ENCODE assay signal across 26 cellular contexts in the genomic region with DNA sequence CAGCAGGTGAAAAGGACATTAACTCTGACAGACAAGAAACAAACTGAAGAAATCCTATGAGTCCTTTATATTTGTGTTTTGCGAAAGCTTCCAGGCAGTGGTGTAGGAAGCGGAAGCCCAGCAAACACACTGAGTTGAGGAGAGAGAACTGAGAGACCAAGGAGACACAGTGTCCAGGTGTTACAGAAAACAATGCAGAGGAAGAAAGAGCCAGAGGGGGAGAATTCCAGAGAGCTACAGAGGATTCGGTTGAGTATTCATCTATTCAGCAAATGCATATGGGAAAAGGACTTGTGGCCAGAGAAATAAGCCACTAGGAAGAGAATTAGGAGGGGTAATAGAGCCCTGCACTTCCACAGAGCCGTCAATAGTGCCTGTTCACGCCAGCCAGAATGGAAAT.
A peak's percentile ranks its signal among the peaks of the same experiment; 100 is the strongest.
DNase-seq lines count a peak whose midpoint lies in the region; ATAC-seq, FAIRE-seq and TF ChIP-seq lines count a peak whose summit lies in the region.
"Had no signal": no experiment of that assay in that cellular context is flagged by ENCODE, and none has a peak within 500 bp of the region (broad histone marks: within the 10 kb centered on the region; RNA-seq: fewer than 3 reads in every experiment).

No MANE protein-coding gene starts in this region.

- no peaks in the 10 kb centered on the region for H3K36me3 Mint-ChIP-seq in WTC11
- H3K36me3 Mint-ChIP-seq in stimulated activated memory B cell treated with anti-CD40 and anti-IgM and Interleukin-4, amounts not matched to agents 10 μg/mL and 1 μg/mL and 100 μg/mL, for 72 hours = no peaks in the 10 kb centered on the region
- H3K36me3 Mint-ChIP-seq: CD14-positive monocyte; CD8-positive, alpha-beta memory T cell had no signal

- no peak overlapping the region for H3K4me3 Mint-ChIP-seq in WTC11
- H3K4me3 Mint-ChIP-seq in stimulated activated memory B cell treated with anti-CD40 and anti-IgM and Interleukin-4, amounts not matched to agents 10 μg/mL and 1 μg/mL and 100 μg/mL, for 72 hours = no peak overlapping the region
- H3K4me3 Mint-ChIP-seq: CD14-positive monocyte; CD4-positive, alpha-beta T cell; CD8-positive, alpha-beta memory T cell had no signal

- peak overlapping the region; percentile 50 for H3K27ac Mint-ChIP-seq in WTC11
- H3K27ac Mint-ChIP-seq in stimulated activated memory B cell treated with anti-CD40 and anti-IgM and Interleukin-4, amounts not matched to agents 10 μg/mL and 1 μg/mL and 100 μg/mL, for 72 hours = no peak overlapping the region
- H3K27ac Mint-ChIP-seq: CD14-positive monocyte; CD4-positive, alpha-beta T cell; CD8-positive, alpha-beta memory T cell had no signal

- no peak for DNase-seq in H54 (ENCODE audit: insufficient read length, low spot score)
- DNase-seq in WTC11 (ENCODE audit: low spot score) = no peak
- peak; percentile 9 for DNase-seq in iPS DF 19.7 (ENCODE audit: low read depth, low spot score)
- DNase-seq in dermis blood vessel endothelial cell = no peak
- DNase-seq in NCI-H524 treated with DMSO at 0.1 percent for 48 hours (lab: John Stamatoyannopoulos, UW) = no peak
- DNase-seq in HAP-1 (ENCODE audit: low spot score in 2 of 2) = no peak
- DNase-seq: 8988T; ACHN; AML-193; BE2C; CD4-positive, alpha-beta T cell; CD8-positive, alpha-beta memory T cell; DMS 273 treated with DMSO at 0.1 percent for 48 hours; DMS79; EL; GDM1; GOT3 had no signal

- FAIRE-seq in H54 (lab: Jason Lieb, UNC) = peak; percentile 60
- FAIRE-seq: A549, D721Med, GM12891, GM18507 had no signal

- H3K36me3 ChIP-seq in HAP-1 (replicated peaks) = no peaks in the 10 kb centered on the region
- H3K36me3 ChIP-seq: BE2C; BLaER1 treated with 17β-estradiol and CSF1 and Interleukin-3, amounts not matched to agents 10 nM and 100 nM had no signal

- H3K4me3 ChIP-seq in HAP-1 = no peak overlapping the region
- H3K4me3 ChIP-seq: A549; BLaER1 treated with 17β-estradiol and CSF1 and Interleukin-3, amounts not matched to agents 10 nM and 100 nM had no signal

- TF ChIP-seq CTCF in WTC11 (IDR thresholded peaks at IDR 0.05) = no peak

- POLR2A ChIA-PET in WTC11 (lab: Charles Lee) = no interaction called here

- peaks cover 39% of the 10 kb centered on the region for H3K4me1 Mint-ChIP-seq in WTC11
- no peaks in the 10 kb centered on the region for H3K4me1 Mint-ChIP-seq in stimulated activated memory B cell treated with anti-CD40 and anti-IgM and Interleukin-4, amounts not matched to agents 10 μg/mL and 1 μg/mL and 100 μg/mL, for 72 hours
- H3K4me1 Mint-ChIP-seq: CD14-positive monocyte; CD8-positive, alpha-beta memory T cell had no signal

- H3K4me1 ChIP-seq in HAP-1 = peaks cover 20% of the 10 kb centered on the region
- H3K4me1 ChIP-seq: A549, BE2C had no signal

- CTCF ChIA-PET in WTC11 (lab: Charles Lee) = no interaction called here

- H3K27me3 ChIP-seq in HAP-1 (ENCODE audit: low read depth) = no peaks in the 10 kb centered on the region
- H3K27me3 ChIP-seq: BE2C; BLaER1 treated with 17β-estradiol and CSF1 and Interleukin-3, amounts not matched to agents 10 nM and 100 nM had no signal

- 0 out of 2 replicates have a peak, but pooled peaks cover 3% of the 10 kb centered on the region for H3K9me3 Mint-ChIP-seq in WTC11
- H3K9me3 Mint-ChIP-seq in stimulated activated memory B cell treated with anti-CD40 and anti-IgM and Interleukin-4, amounts not matched to agents 10 μg/mL and 1 μg/mL and 100 μg/mL, for 72 hours = peaks cover 4% of the 10 kb centered on the region

- no peaks in the 10 kb centered on the region for H3K27me3 Mint-ChIP-seq in WTC11 (ENCODE audit: low read depth)
- H3K27me3 Mint-ChIP-seq in stimulated activated memory B cell treated with anti-CD40 and anti-IgM and Interleukin-4, amounts not matched to agents 10 μg/mL and 1 μg/mL and 100 μg/mL, for 72 hours = no peaks in the 10 kb centered on the region
- H3K27me3 Mint-ChIP-seq: CD4-positive, alpha-beta T cell had no signal

- ATAC-seq in WTC11 (peak; percentile 90), esophagus mucosa (no peak)
- ATAC-seq in stimulated activated memory B cell treated with anti-CD40 and anti-IgM and Interleukin-4, amounts not matched to agents 10 μg/mL and 1 μg/mL and 100 μg/mL, for 72 hours = peak; percentile 36
- ATAC-seq: A549, HCT116 had no signal

- H3K9me3 ChIP-seq in HAP-1 = no peaks in the 10 kb centered on the region
- H3K9me3 ChIP-seq: A549; BE2C; BLaER1 treated with 17β-estradiol and CSF1 and Interleukin-3, amounts not matched to agents 10 nM and 100 nM had no signal

- in situ Hi-C loops in HAP-1 (cut with MboI; ENCODE audit: low sequenced_read_pairs) = no loop called here

- no peak for TF ChIP-seq POLR2A in H54 (IDR thresholded peaks at IDR 0.05; ENCODE audit: low read depth, low read length)

TF ChIP-seq in WTC11, 78 proteins besides CTCF, POLR2A, EP300 and RAD21:
- TF ChIP-seq ZNF219 (CRISPR knock-in tag; IDR thresholded peaks at IDR 0.05; ENCODE audit: borderline replicate concordance) = no peak
- TF ChIP-seq, protein P1, sequence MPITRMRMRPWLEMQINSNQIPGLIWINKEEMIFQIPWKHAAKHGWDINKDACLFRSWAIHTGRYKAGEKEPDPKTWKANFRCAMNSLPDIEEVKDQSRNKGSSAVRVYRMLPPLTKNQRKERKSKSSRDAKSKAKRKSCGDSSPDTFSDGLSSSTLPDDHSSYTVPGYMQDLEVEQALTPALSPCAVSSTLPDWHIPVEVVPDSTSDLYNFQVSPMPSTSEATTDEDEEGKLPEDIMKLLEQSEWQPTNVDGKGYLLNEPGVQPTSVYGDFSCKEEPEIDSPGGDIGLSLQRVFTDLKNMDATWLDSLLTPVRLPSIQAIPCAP (CRISPR knock-in tag; IDR thresholded peaks at IDR 0.05) = no peak
